Comparison of ENCODE assay signal across 1 cellular context in the genomic region with DNA sequence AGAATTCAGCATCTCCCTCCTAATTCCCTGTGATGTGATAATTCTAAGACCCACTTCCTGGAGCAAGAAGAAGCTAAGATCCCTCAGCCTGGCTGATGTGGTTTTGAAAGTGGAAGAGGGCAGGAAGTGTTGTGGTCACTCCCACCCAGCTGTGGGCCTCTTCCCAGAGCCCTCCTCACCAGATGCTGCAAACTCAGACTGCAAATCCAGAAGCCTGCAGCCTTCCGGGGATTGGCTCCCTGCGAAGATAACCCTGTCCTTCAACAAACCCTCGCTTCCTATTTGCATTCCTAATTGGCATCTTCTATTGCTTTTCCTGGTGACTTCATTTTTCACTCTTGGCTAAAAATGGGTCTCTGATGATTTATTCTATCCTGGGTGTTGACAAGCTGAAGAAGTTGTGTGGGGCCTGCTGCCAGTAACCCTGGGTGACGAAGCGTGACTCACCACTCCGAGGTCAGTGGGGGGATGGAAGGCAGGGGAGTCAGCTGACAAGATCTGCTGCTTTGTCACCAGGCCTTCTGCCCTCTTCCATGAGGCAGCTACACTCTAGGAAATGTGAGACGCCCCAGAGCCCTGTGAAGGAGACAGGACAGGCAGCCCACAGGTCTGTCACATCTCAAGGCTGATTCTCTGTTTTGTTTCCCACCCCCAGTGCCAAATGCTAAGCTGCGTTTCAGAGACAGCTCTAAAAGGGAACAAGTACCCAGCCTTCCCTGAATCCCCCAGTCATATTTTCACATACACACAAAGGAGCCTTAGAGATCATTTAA.
TF ChIP-seq lines count a peak whose summit lies in the region.

No MANE protein-coding gene starts in this region.

TF ChIP-seq in HEK293, 187 proteins besides CTCF, POLR2A, EP300 and RAD21 (continued from another document and continues in another):
- TF ChIP-seq EGR2 (tag by site-specific recombination; IDR thresholded peaks at IDR 0.05; ENCODE audit: low read depth), result peak; percentile 52; the same call in 1 of the 2 replicates
- no peak for TF ChIP-seq ZNF354C (tag by site-specific recombination; IDR thresholded peaks at IDR 0.05; ENCODE audit: borderline replicate concordance, low read depth)
- peak; percentile 79 for TF ChIP-seq ZBTB44 (tag by site-specific recombination; IDR thresholded peaks at IDR 0.05)
- TF ChIP-seq, protein P1, sequence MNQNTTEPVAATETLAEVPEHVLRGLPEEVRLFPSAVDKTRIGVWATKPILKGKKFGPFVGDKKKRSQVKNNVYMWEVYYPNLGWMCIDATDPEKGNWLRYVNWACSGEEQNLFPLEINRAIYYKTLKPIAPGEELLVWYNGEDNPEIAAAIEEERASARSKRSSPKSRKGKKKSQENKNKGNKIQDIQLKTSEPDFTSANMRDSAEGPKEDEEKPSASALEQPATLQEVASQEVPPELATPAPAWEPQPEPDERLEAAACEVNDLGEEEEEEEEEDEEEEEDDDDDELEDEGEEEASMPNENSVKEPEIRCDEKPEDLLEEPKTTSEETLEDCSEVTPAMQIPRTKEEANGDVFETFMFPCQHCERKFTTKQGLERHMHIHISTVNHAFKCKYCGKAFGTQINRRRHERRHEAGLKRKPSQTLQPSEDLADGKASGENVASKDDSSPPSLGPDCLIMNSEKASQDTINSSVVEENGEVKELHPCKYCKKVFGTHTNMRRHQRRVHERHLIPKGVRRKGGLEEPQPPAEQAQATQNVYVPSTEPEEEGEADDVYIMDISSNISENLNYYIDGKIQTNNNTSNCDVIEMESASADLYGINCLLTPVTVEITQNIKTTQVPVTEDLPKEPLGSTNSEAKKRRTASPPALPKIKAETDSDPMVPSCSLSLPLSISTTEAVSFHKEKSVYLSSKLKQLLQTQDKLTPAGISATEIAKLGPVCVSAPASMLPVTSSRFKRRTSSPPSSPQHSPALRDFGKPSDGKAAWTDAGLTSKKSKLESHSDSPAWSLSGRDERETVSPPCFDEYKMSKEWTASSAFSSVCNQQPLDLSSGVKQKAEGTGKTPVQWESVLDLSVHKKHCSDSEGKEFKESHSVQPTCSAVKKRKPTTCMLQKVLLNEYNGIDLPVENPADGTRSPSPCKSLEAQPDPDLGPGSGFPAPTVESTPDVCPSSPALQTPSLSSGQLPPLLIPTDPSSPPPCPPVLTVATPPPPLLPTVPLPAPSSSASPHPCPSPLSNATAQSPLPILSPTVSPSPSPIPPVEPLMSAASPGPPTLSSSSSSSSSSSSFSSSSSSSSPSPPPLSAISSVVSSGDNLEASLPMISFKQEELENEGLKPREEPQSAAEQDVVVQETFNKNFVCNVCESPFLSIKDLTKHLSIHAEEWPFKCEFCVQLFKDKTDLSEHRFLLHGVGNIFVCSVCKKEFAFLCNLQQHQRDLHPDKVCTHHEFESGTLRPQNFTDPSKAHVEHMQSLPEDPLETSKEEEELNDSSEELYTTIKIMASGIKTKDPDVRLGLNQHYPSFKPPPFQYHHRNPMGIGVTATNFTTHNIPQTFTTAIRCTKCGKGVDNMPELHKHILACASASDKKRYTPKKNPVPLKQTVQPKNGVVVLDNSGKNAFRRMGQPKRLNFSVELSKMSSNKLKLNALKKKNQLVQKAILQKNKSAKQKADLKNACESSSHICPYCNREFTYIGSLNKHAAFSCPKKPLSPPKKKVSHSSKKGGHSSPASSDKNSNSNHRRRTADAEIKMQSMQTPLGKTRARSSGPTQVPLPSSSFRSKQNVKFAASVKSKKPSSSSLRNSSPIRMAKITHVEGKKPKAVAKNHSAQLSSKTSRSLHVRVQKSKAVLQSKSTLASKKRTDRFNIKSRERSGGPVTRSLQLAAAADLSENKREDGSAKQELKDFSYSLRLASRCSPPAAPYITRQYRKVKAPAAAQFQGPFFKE (tag by site-specific recombination; IDR thresholded peaks at IDR 0.05; ENCODE audit: borderline replicate concordance), result no peak
- peak; percentile 98 for TF ChIP-seq BCL11A (tag by site-specific recombination; IDR thresholded peaks at IDR 0.05; ENCODE audit: low read depth)
- peak; percentile 95 for TF ChIP-seq ZXDB (tag by site-specific recombination; IDR thresholded peaks at IDR 0.05)
- no peak; the same call in 1 of the 2 replicates for TF ChIP-seq MYNN (tag by site-specific recombination; IDR thresholded peaks at IDR 0.05; ENCODE audit: borderline replicate concordance)
- no peak for TF ChIP-seq ZNF169 (tag by site-specific recombination; IDR thresholded peaks at IDR 0.05)
- TF ChIP-seq, protein P2, sequence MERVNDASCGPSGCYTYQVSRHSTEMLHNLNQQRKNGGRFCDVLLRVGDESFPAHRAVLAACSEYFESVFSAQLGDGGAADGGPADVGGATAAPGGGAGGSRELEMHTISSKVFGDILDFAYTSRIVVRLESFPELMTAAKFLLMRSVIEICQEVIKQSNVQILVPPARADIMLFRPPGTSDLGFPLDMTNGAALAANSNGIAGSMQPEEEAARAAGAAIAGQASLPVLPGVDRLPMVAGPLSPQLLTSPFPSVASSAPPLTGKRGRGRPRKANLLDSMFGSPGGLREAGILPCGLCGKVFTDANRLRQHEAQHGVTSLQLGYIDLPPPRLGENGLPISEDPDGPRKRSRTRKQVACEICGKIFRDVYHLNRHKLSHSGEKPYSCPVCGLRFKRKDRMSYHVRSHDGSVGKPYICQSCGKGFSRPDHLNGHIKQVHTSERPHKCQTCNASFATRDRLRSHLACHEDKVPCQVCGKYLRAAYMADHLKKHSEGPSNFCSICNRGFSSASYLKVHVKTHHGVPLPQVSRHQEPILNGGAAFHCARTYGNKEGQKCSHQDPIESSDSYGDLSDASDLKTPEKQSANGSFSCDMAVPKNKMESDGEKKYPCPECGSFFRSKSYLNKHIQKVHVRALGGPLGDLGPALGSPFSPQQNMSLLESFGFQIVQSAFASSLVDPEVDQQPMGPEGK (tag by site-specific recombination; IDR thresholded peaks at IDR 0.05), result peak; percentile 89
- TF ChIP-seq ZNF510 (tag by site-specific recombination; IDR thresholded peaks at IDR 0.05; ENCODE audit: insufficient replicate concordance), result no peak
- TF ChIP-seq ZNF37A (tag by site-specific recombination; IDR thresholded peaks at IDR 0.05), result no peak
- TF ChIP-seq ZNF350 (tag by site-specific recombination; IDR thresholded peaks at IDR 0.05), result no peak
- TF ChIP-seq ATF2 (tag by site-specific recombination; IDR thresholded peaks at IDR 0.05; ENCODE audit: low read depth), result peak; percentile 91
- TF ChIP-seq ZSCAN23 (tag by site-specific recombination; IDR thresholded peaks at IDR 0.05), result peak; percentile 89
- TF ChIP-seq ZNF174 (tag by site-specific recombination; IDR thresholded peaks at IDR 0.05), result no peak
- no peak for TF ChIP-seq ZNF624 (tag by site-specific recombination; IDR thresholded peaks at IDR 0.05)
- TF ChIP-seq ZNF514 (tag by site-specific recombination; IDR thresholded peaks at IDR 0.05), result no peak
- no peak for TF ChIP-seq SETDB1 (IDR thresholded peaks at IDR 0.05; ENCODE audit: insufficient read length, low read length)
- TF ChIP-seq TRIM28 (IDR thresholded peaks at IDR 0.05; ENCODE audit: borderline replicate concordance, low read length), result peak; percentile 72; the same call in 1 of the 2 replicates
- no peak for TF ChIP-seq ZNF223 (tag by site-specific recombination; IDR thresholded peaks at IDR 0.05)
- peak; percentile 89 for TF ChIP-seq GLIS2 (tag by site-specific recombination; IDR thresholded peaks at IDR 0.05)
- TF ChIP-seq ZNF843 (tag by site-specific recombination; IDR thresholded peaks at IDR 0.05), result peak; percentile 98
- TF ChIP-seq MZF1 (tag by site-specific recombination; IDR thresholded peaks at IDR 0.05; ENCODE audit: borderline replicate concordance), result 0 out of 2 replicates have a peak, but pooled peaks have one; percentile 55
- TF ChIP-seq ZNF830 (tag by site-specific recombination; IDR thresholded peaks at IDR 0.05; ENCODE audit: low read depth), result no peak
- TF ChIP-seq ZNF112 (tag by site-specific recombination; IDR thresholded peaks at IDR 0.05), result no peak
- TF ChIP-seq ZNF561 (tag by site-specific recombination; IDR thresholded peaks at IDR 0.05; ENCODE audit: borderline replicate concordance), result peak; percentile 59
- peak; percentile 97 for TF ChIP-seq ZBTB17 (tag by site-specific recombination; IDR thresholded peaks at IDR 0.05)
- peak; percentile 94 for TF ChIP-seq ZFP69B (tag by site-specific recombination; IDR thresholded peaks at IDR 0.05)
- TF ChIP-seq ZFP41 (tag by site-specific recombination; IDR thresholded peaks at IDR 0.05; ENCODE audit: borderline replicate concordance), result no peak
- no peak for TF ChIP-seq ZSCAN4 (tag by site-specific recombination; IDR thresholded peaks at IDR 0.05)
- TF ChIP-seq ZNF629 (tag by site-specific recombination; IDR thresholded peaks at IDR 0.05), result peak; percentile 99
- TF ChIP-seq GLI4 (tag by site-specific recombination; IDR thresholded peaks at IDR 0.05), result 0 out of 2 replicates have a peak, but pooled peaks have one; percentile 28
- peak; percentile 79 for TF ChIP-seq ZBTB8A (tag by site-specific recombination; IDR thresholded peaks at IDR 0.05)
- TF ChIP-seq ZNF23 (tag by site-specific recombination; IDR thresholded peaks at IDR 0.05; ENCODE audit: borderline replicate concordance), result no peak
- no peak for TF ChIP-seq ZNF610 (tag by site-specific recombination; IDR thresholded peaks at IDR 0.05; ENCODE audit: borderline replicate concordance)
- no peak for TF ChIP-seq HOXC10 (CRISPR knock-in tag; IDR thresholded peaks at IDR 0.05)
- TF ChIP-seq KLF7 (tag by site-specific recombination; IDR thresholded peaks at IDR 0.05; ENCODE audit: borderline replicate concordance), result no peak
- peak; percentile 86 for TF ChIP-seq ZNF660 (tag by site-specific recombination; IDR thresholded peaks at IDR 0.05)
- TF ChIP-seq, protein P3, sequence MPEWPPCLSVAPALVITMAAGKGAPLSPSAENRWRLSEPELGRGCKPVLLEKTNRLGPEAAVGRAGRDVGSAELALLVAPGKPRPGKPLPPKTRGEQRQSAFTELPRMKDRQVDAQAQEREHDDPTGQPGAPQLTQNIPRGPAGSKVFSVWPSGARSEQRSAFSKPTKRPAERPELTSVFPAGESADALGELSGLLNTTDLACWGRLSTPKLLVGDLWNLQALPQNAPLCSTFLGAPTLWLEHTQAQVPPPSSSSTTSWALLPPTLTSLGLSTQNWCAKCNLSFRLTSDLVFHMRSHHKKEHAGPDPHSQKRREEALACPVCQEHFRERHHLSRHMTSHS (tag by site-specific recombination; IDR thresholded peaks at IDR 0.05), result peak; percentile 94
- TF ChIP-seq ZNF76 (tag by site-specific recombination; IDR thresholded peaks at IDR 0.05; ENCODE audit: borderline replicate concordance, low read depth), result no peak
- TF ChIP-seq MEIS1 (CRISPR knock-in tag; IDR thresholded peaks at IDR 0.05; ENCODE audit: borderline replicate concordance), result peak; percentile 90
- TF ChIP-seq ZNF785 (tag by site-specific recombination; IDR thresholded peaks at IDR 0.05), result no peak
- TF ChIP-seq BCL6B (tag by site-specific recombination; IDR thresholded peaks at IDR 0.05), result peak; percentile 94
- no peak for TF ChIP-seq ZNF221 (tag by site-specific recombination; IDR thresholded peaks at IDR 0.05; ENCODE audit: borderline replicate concordance)
